In the genomic region with DNA sequence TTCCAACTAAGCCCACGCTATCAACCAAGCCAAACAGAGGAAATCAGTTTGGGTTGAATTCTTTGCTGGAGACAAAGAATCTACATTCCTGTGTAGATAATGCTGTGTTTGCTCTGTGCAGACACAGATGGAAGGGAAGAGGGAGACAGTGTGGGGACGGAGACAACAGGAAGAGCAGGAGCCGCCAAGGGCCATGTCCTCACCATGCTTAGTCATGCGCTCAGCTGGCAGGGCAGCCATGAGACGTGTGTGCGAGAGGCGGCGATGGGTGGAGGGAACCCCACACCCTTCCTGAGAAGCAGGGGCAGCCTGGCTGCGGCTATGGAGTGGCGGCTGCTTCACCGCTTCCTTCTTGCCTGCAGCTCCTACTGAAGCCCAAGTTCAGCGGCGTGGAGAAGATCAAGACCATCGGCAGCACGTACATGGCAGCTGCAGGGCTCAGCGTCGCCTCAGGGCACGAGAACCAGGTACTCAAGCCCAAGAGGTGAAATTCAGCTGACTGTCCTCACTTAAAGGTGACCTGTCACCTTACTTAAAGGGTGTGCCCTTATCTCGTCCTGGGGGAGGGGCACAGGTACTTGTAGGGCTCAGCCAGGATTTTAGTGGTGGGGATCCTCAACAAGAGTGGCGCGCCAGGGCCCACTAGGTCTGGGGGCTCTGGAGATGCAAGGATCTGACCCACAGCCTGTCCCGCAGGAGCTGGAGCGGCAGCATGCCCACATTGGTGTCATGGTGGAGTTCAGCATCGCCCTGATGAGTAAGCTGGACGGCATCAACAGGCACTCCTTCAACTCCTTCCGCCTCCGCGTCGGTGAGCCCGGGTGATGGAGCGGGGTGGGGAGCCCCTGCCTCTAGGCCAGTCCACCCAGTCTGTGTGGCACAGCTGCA, we compare ENCODE assay signal across 10 cellular contexts. TPM values are rescaled to one million over a fixed set of nuclear protein-coding genes. Genes with fewer than 3 reads are reported as not detected.
DNase-seq lines count a peak whose midpoint lies in the region; ATAC-seq and TF ChIP-seq lines count a peak whose summit lies in the region.
"Had no signal": no experiment of that assay in that cellular context is flagged by ENCODE, and none has a peak within 500 bp of the region (broad histone marks: within the 10 kb centered on the region; RNA-seq: fewer than 3 reads in every experiment).

No MANE protein-coding gene starts in this region.

- no peaks in the 10 kb centered on the region for H3K9me3 ChIP-seq in aorta (ENCODE audit: control insufficient read depth, low read length)

- H3K36me3 ChIP-seq in aorta (ENCODE audit: control insufficient read depth in 1 of 2, insufficient read depth in 2 of 2, low read length in 1 of 2), result peaks cover 3 to 4% of the 10 kb centered on the region in 2 donors

- H3K9me3 Mint-ChIP-seq in WTC11 (no peaks in the 10 kb centered on the region), natural killer cell (no peaks in the 10 kb centered on the region)

- H3K27me3 ChIP-seq in dorsolateral prefrontal cortex, result no peaks in the 10 kb centered on the region
- no peaks in the 10 kb centered on the region for H3K27me3 ChIP-seq in aorta (ENCODE audit: control insufficient read depth in 1 of 2, insufficient read depth in 2 of 2, low read length in 1 of 2)

- no peak overlapping the region for H3K4me3 ChIP-seq in AG10803 (ENCODE audit: low read length)
- peak overlapping the region in 1 of 59 donors; percentile 9 for H3K4me3 ChIP-seq in dorsolateral prefrontal cortex
- no peak overlapping the region for H3K4me3 ChIP-seq in aorta (ENCODE audit: low read length in 2 of 2)
- H3K4me3 ChIP-seq: PC-9 had no signal

- H3K27ac ChIP-seq in dorsolateral prefrontal cortex (peak overlapping the region in 56 of 59 donors; percentile 0 to 82 (median 68)), aorta (ENCODE audit: low read depth in 1 of 2, low read length in 2 of 2) (no peak overlapping the region)
- H3K27ac ChIP-seq: C4-2B, PC-9 had no signal

- TF ChIP-seq CTCF in AG10803 (conservative IDR thresholded peaks at IDR 0.05; ENCODE audit: low read length), result no peak
- no peak for TF ChIP-seq CTCF in WTC11 (IDR thresholded peaks at IDR 0.05)
- TF ChIP-seq CTCF in dorsolateral prefrontal cortex (IDR thresholded peaks at IDR 0.05 in 54 of 56, conservative IDR thresholded peaks at IDR 0.05 in 2 of 56; ENCODE audit: low read depth in 1 of 56, partially characterized antibody in 56 of 56), result no peak
- no peak for TF ChIP-seq CTCF in natural killer cell (IDR thresholded peaks at IDR 0.05)

- peak overlapping the region; percentile 42 for H3K27ac Mint-ChIP-seq in WTC11
- H3K27ac Mint-ChIP-seq in natural killer cell, result peak overlapping the region; percentile 92 to 93

- H3K4me1 ChIP-seq in aorta (ENCODE audit: control insufficient read depth in 1 of 2, insufficient read depth in 2 of 2, low read length in 2 of 2), result no peaks in the 10 kb centered on the region

- 88 to 89% methylated on average over 31 of the region's 31 CpGs for WGBS in aorta, 2 donors

- ATAC-seq in WTC11 (no peak), natural killer cell (peak; percentile 87 to 92 (median 87)), aorta (ENCODE audit: low FRiP score) (peak; percentile 47)

- H3K36me3 Mint-ChIP-seq in WTC11, result peaks cover 26% of the 10 kb centered on the region
- H3K36me3 Mint-ChIP-seq in natural killer cell, result no peaks in the 10 kb centered on the region

- H3K4me3 Mint-ChIP-seq in WTC11 (no peak overlapping the region), natural killer cell (peak overlapping the region; percentile 80)

- intact Hi-C loops in dorsolateral prefrontal cortex (cut with DNase I) (no loop called here), natural killer cell (cut with micrococcal nuclease) (no loop called here), aorta (cut with DNase I) (no loop called here)

- DNase-seq in AG10803 (ENCODE audit: low read depth) (peak; percentile 83), WTC11 (ENCODE audit: low spot score) (no peak), dorsolateral prefrontal cortex (peak in 8 of 10 donors; percentile 29 to 81 (median 64)), natural killer cell (peak; percentile 54), aorta (peak; percentile 85 to 92), HEK293T (ENCODE audit: extremely low spot score) (no peak), NCI-H128 (lab: John Stamatoyannopoulos, UW; ENCODE audit: unreplicated experiment) (no peak), HCEC 1CT (no peak)

- CTCF ChIA-PET in WTC11 (lab: Charles Lee) (interaction anchor here (0.7 kb wide), 1 partner anchor 103 kb away, joined by 3 read pairs; no protein-coding TSS in a partner anchor), HEK293T (lab: Yijun Ruan, JAX) (no interaction called here)

- POLR2A ChIA-PET in WTC11 (lab: Charles Lee) (no interaction called here), HEK293T (lab: Yijun Ruan, JAX) (no interaction called here)

- H3K27me3 Mint-ChIP-seq in WTC11 (ENCODE audit: low read depth), result no peaks in the 10 kb centered on the region
- H3K27me3 Mint-ChIP-seq in natural killer cell (ENCODE audit: low read depth in 2 of 2), result no peaks in the 10 kb centered on the region

- H3K4me1 Mint-ChIP-seq in WTC11, result no peaks in the 10 kb centered on the region
- peaks cover 24 to 49% of the 10 kb centered on the region in 2 donors for H3K4me1 Mint-ChIP-seq in natural killer cell

TF ChIP-seq in WTC11, 78 proteins besides CTCF, POLR2A, EP300 and RAD21:
- TF ChIP-seq ETV6 (CRISPR knock-in tag; IDR thresholded peaks at IDR 0.05), result no peak
- TF ChIP-seq MYBL2 (CRISPR knock-in tag; IDR thresholded peaks at IDR 0.05), result no peak
- TF ChIP-seq, protein P1, sequence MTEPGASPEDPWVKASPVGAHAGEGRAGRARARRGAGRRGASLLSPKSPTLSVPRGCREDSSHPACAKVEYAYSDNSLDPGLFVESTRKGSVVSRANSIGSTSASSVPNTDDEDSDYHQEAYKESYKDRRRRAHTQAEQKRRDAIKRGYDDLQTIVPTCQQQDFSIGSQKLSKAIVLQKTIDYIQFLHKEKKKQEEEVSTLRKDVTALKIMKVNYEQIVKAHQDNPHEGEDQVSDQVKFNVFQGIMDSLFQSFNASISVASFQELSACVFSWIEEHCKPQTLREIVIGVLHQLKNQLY (CRISPR knock-in tag; IDR thresholded peaks at IDR 0.05), result no peak
- TF ChIP-seq NFYB (CRISPR knock-in tag; conservative IDR thresholded peaks at IDR 0.05; ENCODE audit: low read depth), result no peak
- no peak for TF ChIP-seq TEAD4 (CRISPR knock-in tag; IDR thresholded peaks at IDR 0.05)
- no peak for TF ChIP-seq FOXK1 (CRISPR knock-in tag; IDR thresholded peaks at IDR 0.05)

TF ChIP-seq in HEK293T, 16 proteins besides CTCF, POLR2A, EP300 and RAD21:
- TF ChIP-seq LEF1 (IDR thresholded peaks at IDR 0.05; ENCODE audit: borderline replicate concordance) (no peak), ARNT (IDR thresholded peaks at IDR 0.05) (no peak), HDGF (IDR thresholded peaks at IDR 0.05; ENCODE audit: borderline replicate concordance) (no peak), FOXA1 (IDR thresholded peaks at IDR 0.05) (no peak), NFRKB (IDR thresholded peaks at IDR 0.05) (no peak), SUZ12 (IDR thresholded peaks at IDR 0.05) (no peak), L3MBTL2 (conservative IDR thresholded peaks at IDR 0.05) (no peak), ELF4 (IDR thresholded peaks at IDR 0.05) (no peak), PKNOX1 (IDR thresholded peaks at IDR 0.05) (no peak), FOXM1 (IDR thresholded peaks at IDR 0.05; ENCODE audit: borderline replicate concordance) (no peak)

RNA-seq across cellular contexts. Expression of gene ADCY7, which starts 47.5 kb away (rescaled TPM):
- total RNA-seq in WTC11 (2021) (5.9 to 8.0 TPM (median 6.6 TPM) in 3 replicates), dorsolateral prefrontal cortex (10 to 100 TPM in 115 of 120 experiments, 1 to 10 TPM in 5; 6.5 to 45.5 (median 17.2) TPM), natural killer cell (100 to 1,000 TPM; 479 to 591 (median 512) TPM), aorta (10 to 100 TPM; 32.7 to 75.8 TPM)
- polyA plus RNA-seq in aorta, result 1 to 10 TPM; 4.0 to 7.8 TPM

RNA-seq across cellular contexts. Expression of gene BRD7, which starts 54.9 kb away (rescaled TPM):
- 122 to 132 TPM (median 123 TPM) in 3 replicates for total RNA-seq in WTC11 (2021)
- total RNA-seq in dorsolateral prefrontal cortex, result 10 to 100 TPM; 39.0 to 87.8 (median 53.4) TPM
- 100 to 1,000 TPM in 1 of 3 donors, 10 to 100 TPM in 2; 89.2 to 118 (median 94.9) TPM for total RNA-seq in natural killer cell
- total RNA-seq in aorta, result 10 to 100 TPM; 64.2 to 90.2 TPM
- 10 to 100 TPM; 37.7 to 53.3 TPM for polyA plus RNA-seq in aorta

Comparison
In these comparisons a context has a peak if more than half of its experiments do, and no peak if none do; other contexts are left out.
1. DNase-seq: peak in AG10803 (single experiment), dorsolateral prefrontal cortex (8 of 10), natural killer cell (single experiment) and aorta (2 of 2); none in WTC11 (single experiment), HEK293T (single experiment), NCI-H128 (single experiment) and HCEC 1CT (single experiment).
2. H3K27ac ChIP-seq: peak in dorsolateral prefrontal cortex (56 of 59); none in aorta (0 of 2).
3. RNA of gene ADCY7, which starts 47.5 kb away (total RNA-seq): 479 to 591 TPM in natural killer cell; 32.7 to 75.8 TPM in aorta, 6.5 to 45.5 TPM in dorsolateral prefrontal cortex and 5.9 to 8.0 TPM in WTC11; every median in the first group is over 4 times any median in the second.